In genomic region chr10:3107426-3107961, GRCh38 we compare ENCODE assay signal across 11 cellular contexts. TPM values are rescaled to one million over a fixed set of nuclear protein-coding genes. Genes with fewer than 3 reads are reported as not detected.
DNase-seq lines count a peak whose midpoint lies in the region; ATAC-seq, FAIRE-seq and TF ChIP-seq lines count a peak whose summit lies in the region.
"Had no signal": no experiment of that assay in that cellular context is flagged by ENCODE, and none has a peak within 500 bp of the region (broad histone marks: within the 10 kb centered on the region; RNA-seq: fewer than 3 reads in every experiment).

No MANE protein-coding gene starts in this region.

- H3K4me1 Mint-ChIP-seq in immature natural killer cell = no peaks in the 10 kb centered on the region

- ATAC-seq in pancreas (peak; percentile 86 to 90 (median 88)), GM18909 (IDR thresholded peaks at IDR 0.05; ENCODE audit: poor library complexity, unreplicated experiment) (no peak), HG03045 (IDR thresholded peaks at IDR 0.05; ENCODE audit: unreplicated experiment) (no peak)

- no peaks in the 10 kb centered on the region for H3K9me3 Mint-ChIP-seq in immature natural killer cell

- FAIRE-seq in pancreas (lab: Jason Lieb, UNC) = no peak

- peak overlapping the region; percentile 7 to 78 (median 66) for H3K27ac ChIP-seq in pancreas

- TF ChIP-seq CTCF in pancreas (IDR thresholded peaks at IDR 0.05) = no peak

- H3K27me3 ChIP-seq in pancreas = no peaks in the 10 kb centered on the region

- H3K27me3 Mint-ChIP-seq in immature natural killer cell (ENCODE audit: low read depth in 3 of 3) = no peaks in the 10 kb centered on the region

- intact Hi-C loops in pancreas (cut with DNase I) = no loop called here

- no peak overlapping the region for H3K4me3 Mint-ChIP-seq in immature natural killer cell

- peak; percentile 95 for DNase-seq in AG08396 (ENCODE audit: low spot score)
- peak in 55 of 56 donors; percentile 15 to 95 (median 79) for DNase-seq in amygdala (lab: John Stamatoyannopoulos, UW)
- peak; percentile 92 for DNase-seq in globus pallidus (ENCODE audit: low spot score)
- DNase-seq in pancreas = peak in 4 of 6 donors; percentile 65 to 80 (median 71)
- no peak for DNase-seq in DMS 273 treated with DMSO at 0.1 percent for 48 hours (lab: John Stamatoyannopoulos, UW)
- no peak for DNase-seq in immature natural killer cell
- DNase-seq: activated CD4-positive, alpha-beta T cell treated with anti-CD3 and anti-CD28 coated beads, Interleukin-2, amount 50 U/mL, for 48 hours; glutamatergic neuron; NCI-H510A treated with DMSO at 0.1 percent for 48 hours had no signal

- 34 to 45% methylated on average over 22 of the region's 22 CpGs for WGBS in pancreas, 2 donors

- H3K36me3 ChIP-seq in pancreas = no peaks in the 10 kb centered on the region

- H3K27ac Mint-ChIP-seq in immature natural killer cell = no peak overlapping the region

- H3K4me1 ChIP-seq in pancreas = no peaks in the 10 kb centered on the region

- no peak overlapping the region for H3K4me3 ChIP-seq in pancreas

- peaks cover 15 to 29% (median 20%) of the 10 kb centered on the region in 3 donors for H3K36me3 Mint-ChIP-seq in immature natural killer cell

- H3K9me3 ChIP-seq in pancreas = no peaks in the 10 kb centered on the region

RNA-seq across cellular contexts. Expression of gene PFKP, which starts 40.1 kb away (rescaled TPM):
- total RNA-seq in pancreas = 10 to 100 TPM in 3 of 6 donors, 1 to 10 TPM in 3; 6.8 to 25.0 (median 10.4) TPM
- polyA plus RNA-seq in pancreas (10 to 100 TPM; 16.6 to 32.5 TPM), immature natural killer cell (10 to 100 TPM; 18.2 to 47.3 (median 30.0) TPM)

Comparison
In these comparisons a context has a peak if more than half of its experiments do, and no peak if none do; other contexts are left out.
1. DNase-seq: peak in AG08396 (single experiment), amygdala (55 of 56), globus pallidus (single experiment) and pancreas (4 of 6); none in DMS 273 treated with DMSO at 0.1 percent for 48 hours (single experiment) and immature natural killer cell (0 of 3).
2. ATAC-seq: peak in pancreas (4 of 4); none in GM18909 (single experiment) and HG03045 (single experiment).